Comparison of ENCODE assay signal across 10 cellular contexts in the genomic region with DNA sequence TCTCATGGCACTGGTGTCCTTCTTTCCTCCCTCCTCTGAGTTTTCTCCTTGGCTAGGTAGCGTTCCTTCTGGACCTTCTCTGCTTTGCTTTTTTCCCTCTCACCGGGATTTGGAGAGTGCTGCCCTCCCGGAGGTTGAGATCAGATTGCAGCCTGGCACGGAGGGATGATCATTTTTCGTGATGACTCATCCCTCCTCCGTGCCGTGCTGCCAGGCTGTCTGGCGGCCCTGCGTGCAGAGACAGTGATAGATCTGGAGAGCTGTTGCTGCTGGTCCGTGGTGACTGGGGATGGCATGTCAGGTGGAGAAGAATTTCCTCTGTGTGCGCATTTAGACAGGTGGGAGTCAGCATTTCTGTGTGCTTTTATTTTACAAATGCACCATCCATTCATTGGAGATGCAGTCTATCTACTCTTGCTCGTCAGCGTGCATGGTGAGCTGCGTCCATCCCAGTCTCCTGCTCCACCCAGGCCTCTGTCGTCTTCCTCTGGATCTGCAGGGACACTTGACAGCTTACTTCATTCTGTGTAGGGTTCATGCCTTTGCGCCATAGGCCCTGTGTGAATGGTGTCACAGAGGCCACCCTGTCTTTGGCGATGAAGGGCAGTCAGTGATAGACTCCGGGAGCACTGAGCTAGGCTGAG.
DNase-seq lines count a peak whose midpoint lies in the region; ATAC-seq, FAIRE-seq and TF ChIP-seq lines count a peak whose summit lies in the region.
"Had no signal": no experiment of that assay in that cellular context is flagged by ENCODE, and none has a peak within 500 bp of the region (broad histone marks: within the 10 kb centered on the region; RNA-seq: fewer than 3 reads in every experiment).

No MANE protein-coding gene starts in this region.

- H3K36me3 Mint-ChIP-seq in effector memory CD8-positive, alpha-beta T cell (ENCODE audit: insufficient read depth): no peaks in the 10 kb centered on the region

- peaks cover 0 to 14% of the 10 kb centered on the region in 2 donors for H3K27me3 Mint-ChIP-seq in effector memory CD8-positive, alpha-beta T cell
- H3K27me3 Mint-ChIP-seq: activated CD8-positive, alpha-beta T cell treated with anti-CD3 and anti-CD28 coated beads for 36 hours had no signal

- H3K27ac Mint-ChIP-seq in effector memory CD8-positive, alpha-beta T cell: no peak overlapping the region
- H3K27ac Mint-ChIP-seq: activated CD8-positive, alpha-beta T cell treated with anti-CD3 and anti-CD28 coated beads for 36 hours; progenitor cell of endocrine pancreas had no signal

- dilution Hi-C loops in keratinocyte (cut with MboI; ENCODE audit: extremely low pct_ligation_motif_present, low sequenced_read_pairs): no loop called here

- H3K9ac ChIP-seq in keratinocyte (ENCODE audit: control insufficient read depth, extremely low read depth, insufficient read depth, low read length): no peak overlapping the region

- no peak overlapping the region for H3K4me3 Mint-ChIP-seq in effector memory CD8-positive, alpha-beta T cell
- H3K4me3 Mint-ChIP-seq: activated CD8-positive, alpha-beta T cell treated with anti-CD3 and anti-CD28 coated beads for 36 hours had no signal

- H3K4me2 ChIP-seq in keratinocyte (ENCODE audit: control insufficient read depth, extremely low read depth, insufficient read depth, low read depth, low read length): peak overlapping the region; percentile 76

- FAIRE-seq in keratinocyte (lab: Jason Lieb, UNC): peak; percentile 64

- H3K9me1 ChIP-seq in keratinocyte (ENCODE audit: control insufficient read depth, extremely low read depth, insufficient read depth, low read length): no peaks in the 10 kb centered on the region

- H3K27ac ChIP-seq in keratinocyte (ENCODE audit: control insufficient read depth, insufficient read depth, low read length): no peak overlapping the region

- peak overlapping the region; percentile 64 for H2AFZ ChIP-seq in keratinocyte (ENCODE audit: control insufficient read depth, low read length)

- ATAC-seq in HG03439 (IDR thresholded peaks at IDR 0.05; ENCODE audit: unreplicated experiment): no peak
- ATAC-seq in HG03039 (IDR thresholded peaks at IDR 0.05; ENCODE audit: unreplicated experiment): no peak
- ATAC-seq in effector memory CD8-positive, alpha-beta T cell (replicated peaks): no peak
- ATAC-seq: activated CD8-positive, alpha-beta T cell treated with anti-CD3 and anti-CD28 coated beads for 36 hours had no signal

- H3K4me3 ChIP-seq in keratinocyte (ENCODE audit: control insufficient read depth in 2 of 3, extremely low read depth in 1 of 3, insufficient read depth in 2 of 3, low read depth in 1 of 3, low read length in 3 of 3): peak overlapping the region in 1 of 3 experiments; percentile 29

- peaks cover 9% of the 10 kb centered on the region for H3K4me1 ChIP-seq in keratinocyte (ENCODE audit: control insufficient read depth, extremely low read depth, insufficient read depth, low read length)

- no peaks in the 10 kb centered on the region for H3K9me3 Mint-ChIP-seq in effector memory CD8-positive, alpha-beta T cell

- H3K36me3 ChIP-seq in keratinocyte (ENCODE audit: control insufficient read depth in 2 of 2, extremely low read depth in 1 of 2, insufficient read depth in 2 of 2, low read length in 2 of 2): no peaks in the 10 kb centered on the region

- H3K27me3 ChIP-seq in keratinocyte (ENCODE audit: control insufficient read depth, extremely low read depth, insufficient read depth, low read length): peaks cover 9% of the 10 kb centered on the region

- peaks cover 3% of the 10 kb centered on the region for H4K20me1 ChIP-seq in keratinocyte (ENCODE audit: control insufficient read depth, extremely low read depth, insufficient read depth, low read length)

- H3K9me3 ChIP-seq in keratinocyte (ENCODE audit: control insufficient read depth, low read depth, low read length): no peaks in the 10 kb centered on the region

- H3K79me2 ChIP-seq in keratinocyte (ENCODE audit: control insufficient read depth, insufficient read depth, low read length): no peaks in the 10 kb centered on the region

- no peaks in the 10 kb centered on the region for H3K4me1 Mint-ChIP-seq in effector memory CD8-positive, alpha-beta T cell (ENCODE audit: low read depth in 2 of 2)

- peak; percentile 84 for DNase-seq in D341Med (ENCODE audit: low spot score)
- DNase-seq in NCI-H1092 treated with DMSO at 0.1 percent for 48 hours (lab: John Stamatoyannopoulos, UW): peak; percentile 78
- DNase-seq in T1000 (lab: John Stamatoyannopoulos, UW): peak; percentile 41
- peak; percentile 7 for DNase-seq in keratinocyte (ENCODE audit: low read depth, low spot score)
- DNase-seq in HuH-7 (ENCODE audit: low spot score): no peak
- DNase-seq in effector memory CD8-positive, alpha-beta T cell: no peak
- DNase-seq: activated CD8-positive, alpha-beta T cell treated with anti-CD3 and anti-CD28 coated beads for 36 hours had no signal

- TF ChIP-seq CTCF in keratinocyte (optimal IDR thresholded peaks at IDR 0.05 in 1 of 3, IDR thresholded peaks at IDR 0.05 in 1 of 3, conservative IDR thresholded peaks at IDR 0.05 in 1 of 3; ENCODE audit: extremely low read depth in 1 of 3, insufficient read depth in 2 of 3, low read length in 3 of 3): peak in 2 of 3 experiments; percentile 25 to 33

Comparison
In these comparisons a context has a peak if more than half of its experiments do, and no peak if none do; other contexts are left out.
1. DNase-seq: peak in D341Med (single experiment), NCI-H1092 treated with DMSO at 0.1 percent for 48 hours (single experiment), T1000 (single experiment) and keratinocyte (single experiment); none in HuH-7 (single experiment) and effector memory CD8-positive, alpha-beta T cell (0 of 3).